ENCODE assay signal across 9 cellular contexts in genomic region chr7:54841772-54842707, GRCh38.
DNase-seq lines count a peak whose midpoint lies in the region; ATAC-seq and TF ChIP-seq lines count a peak whose summit lies in the region.
"Had no signal": no experiment of that assay in that cellular context is flagged by ENCODE, and none has a peak within 500 bp of the region (broad histone marks: within the 10 kb centered on the region; RNA-seq: fewer than 3 reads in every experiment).

No MANE protein-coding gene starts in this region.

- no peaks in the 10 kb centered on the region for H3K36me3 ChIP-seq in PC-9 (ENCODE audit: low read depth)
- H3K36me3 ChIP-seq in thoracic aorta = no peaks in the 10 kb centered on the region

- 0 out of 2 replicates have a peak overlapping the region, but pooled peaks have one; percentile 1 for H3K4me2 ChIP-seq in PC-9

- CTCF ChIA-PET in activated CD4-positive, alpha-beta memory T cell treated with anti-CD3 and anti-CD28 coated beads for 36 hours (lab: Charles Lee) = interaction anchor here (0.8 to 1.2 kb wide), 2 partner anchors 412 to 414 kb away, joined by 3 to 4 read pairs; no protein-coding TSS in a partner anchor
- CTCF ChIA-PET in activated CD4-positive, alpha-beta memory T cell treated with anti-CD3 and anti-CD28 coated beads, Interleukin-2, amount 10 ng/mL, durations not matched to agents 7 days and 5 days (lab: Charles Lee) = interaction anchor here (0.8 kb wide), 1 partner anchor 413 kb away, joined by 4 read pairs; no protein-coding TSS in a partner anchor
- CTCF ChIA-PET in PC-9 (lab: Charles Lee) = interaction anchor here (0.7 kb wide), 1 partner anchor 822 kb away, joined by 3 read pairs; no protein-coding TSS in a partner anchor

- no peak overlapping the region for H3K27ac Mint-ChIP-seq in activated CD4-positive, alpha-beta memory T cell treated with anti-CD3 and anti-CD28 coated beads for 36 hours
- H3K27ac Mint-ChIP-seq in activated CD4-positive, alpha-beta memory T cell treated with anti-CD3 and anti-CD28 coated beads, Interleukin-2, amount 10 ng/mL, durations not matched to agents 7 days and 5 days = no peak overlapping the region
- H3K27ac Mint-ChIP-seq in naive thymus-derived CD8-positive, alpha-beta T cell = no peak overlapping the region

- no TSS peak for BruUV-seq in PC-9 (replicated peaks; lab: Mats Ljungman, UMichigan)

- peaks cover 3% of the 10 kb centered on the region for H3K4me1 Mint-ChIP-seq in activated CD4-positive, alpha-beta memory T cell treated with anti-CD3 and anti-CD28 coated beads for 36 hours (ENCODE audit: low read depth)
- no peaks in the 10 kb centered on the region for H3K4me1 Mint-ChIP-seq in activated CD4-positive, alpha-beta memory T cell treated with anti-CD3 and anti-CD28 coated beads, Interleukin-2, amount 10 ng/mL, durations not matched to agents 7 days and 5 days
- H3K4me1 Mint-ChIP-seq in naive thymus-derived CD8-positive, alpha-beta T cell = no peaks in the 10 kb centered on the region

- H3K4me3 Mint-ChIP-seq in activated CD4-positive, alpha-beta memory T cell treated with anti-CD3 and anti-CD28 coated beads for 36 hours = no peak overlapping the region
- H3K4me3 Mint-ChIP-seq in activated CD4-positive, alpha-beta memory T cell treated with anti-CD3 and anti-CD28 coated beads, Interleukin-2, amount 10 ng/mL, durations not matched to agents 7 days and 5 days = no peak overlapping the region
- H3K4me3 Mint-ChIP-seq in naive thymus-derived CD8-positive, alpha-beta T cell = no peak overlapping the region

- H3K4me3 ChIP-seq in PC-9 (no peak overlapping the region), fibroblast of villous mesenchyme (ENCODE audit: low read depth, low read length) (no peak overlapping the region), thoracic aorta (no peak overlapping the region)
- H3K4me3 ChIP-seq: SK-N-MC had no signal

- POLR2A ChIA-PET in activated CD4-positive, alpha-beta memory T cell treated with anti-CD3 and anti-CD28 coated beads for 36 hours (lab: Charles Lee) = no interaction called here
- POLR2A ChIA-PET in activated CD4-positive, alpha-beta memory T cell treated with anti-CD3 and anti-CD28 coated beads, Interleukin-2, amount 10 ng/mL, durations not matched to agents 7 days and 5 days (lab: Charles Lee) = no interaction called here
- POLR2A ChIA-PET in PC-9 (lab: Charles Lee; ENCODE audit: unreplicated experiment) = interaction anchor here (0.6 to 0.7 kb wide), 2 partner anchors 44 to 285 kb away, joined by 3 to 7 read pairs; no protein-coding TSS in a partner anchor
- POLR2A ChIA-PET in naive thymus-derived CD8-positive, alpha-beta T cell (lab: Charles Lee) = no interaction called here

- no peaks in the 10 kb centered on the region for H3K79me2 ChIP-seq in PC-9 (ENCODE audit: low read depth)

- ATAC-seq in thoracic aorta (ENCODE audit: insufficient number of reproducible peaks, low FRiP score, low read depth) = no peak
- no peak for ATAC-seq in naive thymus-derived CD8-positive, alpha-beta T cell

- TF ChIP-seq CTCF in PC-9 (conservative IDR thresholded peaks at IDR 0.05) (peak; percentile 77), fibroblast of villous mesenchyme (IDR thresholded peaks at IDR 0.05; ENCODE audit: insufficient read depth, low read depth, low read length) (peak; percentile 49), thoracic aorta (IDR thresholded peaks at IDR 0.05) (peak; percentile 35)

- H3K9me3 Mint-ChIP-seq in activated CD4-positive, alpha-beta memory T cell treated with anti-CD3 and anti-CD28 coated beads for 36 hours = no peaks in the 10 kb centered on the region
- no peaks in the 10 kb centered on the region for H3K9me3 Mint-ChIP-seq in activated CD4-positive, alpha-beta memory T cell treated with anti-CD3 and anti-CD28 coated beads, Interleukin-2, amount 10 ng/mL, durations not matched to agents 7 days and 5 days
- no peaks in the 10 kb centered on the region for H3K9me3 Mint-ChIP-seq in naive thymus-derived CD8-positive, alpha-beta T cell

- H3K9me2 ChIP-seq in PC-9 (ENCODE audit: insufficient read depth) = no peaks in the 10 kb centered on the region

- no peaks in the 10 kb centered on the region for H3K36me3 Mint-ChIP-seq in activated CD4-positive, alpha-beta memory T cell treated with anti-CD3 and anti-CD28 coated beads for 36 hours
- H3K36me3 Mint-ChIP-seq in activated CD4-positive, alpha-beta memory T cell treated with anti-CD3 and anti-CD28 coated beads, Interleukin-2, amount 10 ng/mL, durations not matched to agents 7 days and 5 days (ENCODE audit: low read depth) = no peaks in the 10 kb centered on the region
- no peaks in the 10 kb centered on the region for H3K36me3 Mint-ChIP-seq in naive thymus-derived CD8-positive, alpha-beta T cell

- H3K27me3 ChIP-seq in PC-9 (ENCODE audit: insufficient read depth, low read depth) = no peaks in the 10 kb centered on the region
- H3K27me3 ChIP-seq in thoracic aorta (replicated peaks; ENCODE audit: insufficient read depth) = no peaks in the 10 kb centered on the region

- H3K4me1 ChIP-seq in PC-9 (replicated peaks; ENCODE audit: insufficient read depth) (peaks cover 48% of the 10 kb centered on the region), thoracic aorta (ENCODE audit: control insufficient read depth in 1 of 2, low read depth in 2 of 2) (peaks cover 8 to 42% of the 10 kb centered on the region in 2 donors)

- H2AFZ ChIP-seq in PC-9 = peak overlapping the region; percentile 33; the same call in 1 of the 2 replicates

- peak; percentile 19 for DNase-seq in activated CD4-positive, alpha-beta memory T cell treated with anti-CD3 and anti-CD28 coated beads for 36 hours
- no peak for DNase-seq in activated CD4-positive, alpha-beta memory T cell treated with anti-CD3 and anti-CD28 coated beads, Interleukin-2, amount 10 ng/mL, durations not matched to agents 7 days and 5 days
- DNase-seq in PC-9 (peak; percentile 21 to 48), fibroblast of villous mesenchyme (ENCODE audit: low read depth) (peak; percentile 52), thoracic aorta (ENCODE audit: low spot score) (no peak), amygdala (lab: John Stamatoyannopoulos, UW) (no peak)
- no peak for DNase-seq in naive thymus-derived CD8-positive, alpha-beta T cell
- DNase-seq in stimulated activated CD4-positive, alpha-beta T cell treated with anti-CD3 and anti-CD28 coated beads, Interleukin-4, amount 100 ng/mL, for 4 hours = no peak

- H4K20me1 ChIP-seq in PC-9 (ENCODE audit: insufficient read depth) = no peaks in the 10 kb centered on the region

- H3F3A ChIP-seq in PC-9 (ENCODE audit: insufficient read depth, low read depth) = peaks cover 20% of the 10 kb centered on the region; the same call in 1 of the 2 replicates

- H3K27ac ChIP-seq in PC-9 (no peak overlapping the region), thoracic aorta (no peak overlapping the region)
- H3K27ac ChIP-seq: SK-N-MC had no signal

- peaks cover 3% of the 10 kb centered on the region for H3K27me3 Mint-ChIP-seq in activated CD4-positive, alpha-beta memory T cell treated with anti-CD3 and anti-CD28 coated beads for 36 hours
- H3K27me3 Mint-ChIP-seq in activated CD4-positive, alpha-beta memory T cell treated with anti-CD3 and anti-CD28 coated beads, Interleukin-2, amount 10 ng/mL, durations not matched to agents 7 days and 5 days = no peaks in the 10 kb centered on the region
- H3K27me3 Mint-ChIP-seq in naive thymus-derived CD8-positive, alpha-beta T cell = peaks cover 0 to 16% (median 3%) of the 10 kb centered on the region in 5 donors

- H3K9me3 ChIP-seq in PC-9 (ENCODE audit: insufficient read depth, low read depth) (0 out of 2 replicates have a peak, but pooled peaks cover 2% of the 10 kb centered on the region), thoracic aorta (no peaks in the 10 kb centered on the region)

- intact Hi-C loops in activated CD4-positive, alpha-beta memory T cell treated with anti-CD3 and anti-CD28 coated beads for 36 hours (cut with micrococcal nuclease) = loop anchor here (2.0 kb wide), 2 partner anchors 53 to 69 kb away; no protein-coding TSS in a partner anchor
- intact Hi-C loops in PC-9 (cut with micrococcal nuclease; ENCODE audit: unreplicated experiment) = no loop called here

Comparison
In these comparisons a context has a peak if more than half of its experiments do, and no peak if none do; other contexts are left out.
1. DNase-seq: peak in activated CD4-positive, alpha-beta memory T cell treated with anti-CD3 and anti-CD28 coated beads for 36 hours (single experiment), PC-9 (2 of 2) and fibroblast of villous mesenchyme (single experiment); none in activated CD4-positive, alpha-beta memory T cell treated with anti-CD3 and anti-CD28 coated beads, Interleukin-2, amount 10 ng/mL, durations not matched to agents 7 days and 5 days (single experiment), thoracic aorta (single experiment), amygdala (0 of 56), naive thymus-derived CD8-positive, alpha-beta T cell (0 of 10) and stimulated activated CD4-positive, alpha-beta T cell treated with anti-CD3 and anti-CD28 coated beads, Interleukin-4, amount 100 ng/mL, for 4 hours (0 of 2).
2. Peak in every context shown above with its lines, with median percentiles within 50 percentile points of each other: CTCF ChIP-seq.